Comparison of ENCODE assay signal across 8 cellular contexts in genomic region chr1:42684139-42684538, GRCh38. TPM values are rescaled to one million over a fixed set of nuclear protein-coding genes. Genes with fewer than 3 reads are reported as not detected.
A peak's percentile ranks its signal among the peaks of the same experiment; 100 is the strongest.
DNase-seq lines count a peak whose midpoint lies in the region; ATAC-seq and TF ChIP-seq lines count a peak whose summit lies in the region.

No MANE protein-coding gene starts in this region.

- H3K27me3 ChIP-seq in SJSA1 (replicated peaks) (no peaks in the 10 kb centered on the region), dorsolateral prefrontal cortex (no peaks in the 10 kb centered on the region)

- no peak overlapping the region for H3K27ac ChIP-seq in SJSA1
- H3K27ac ChIP-seq in dorsolateral prefrontal cortex = peak overlapping the region in 1 of 59 donors; percentile 94

- peaks cover 24% of the 10 kb centered on the region for H3K4me1 ChIP-seq in SJSA1 (replicated peaks)

- intact Hi-C loops in dorsolateral prefrontal cortex (cut with DNase I) = loop anchor here in 1 of 2 donors (5.0 to 10.0 kb wide), 4 partner anchors 63 to 647 kb away; partner anchors contain the start of gene FOXJ3

- no peaks in the 10 kb centered on the region for H3K27me3 Mint-ChIP-seq in osteocyte (ENCODE audit: unreplicated experiment)

- DNase-seq in activated T-cell treated with anti-CD3 and anti-CD28 coated beads, Interleukin-2, amount 50 U/mL, for 1 hour = peak; percentile 24
- DNase-seq in activated T-cell treated with anti-CD3 and anti-CD28 coated beads, Interleukin-2, amount 50 U/mL, for 48 hours = no peak
- no peak for DNase-seq in SJSA1 (ENCODE audit: low read depth in 1 of 2, low spot score in 2 of 2)
- no peak for DNase-seq in dorsolateral prefrontal cortex
- DNase-seq in osteocyte (ENCODE audit: extremely low spot score, unreplicated experiment) = no peak
- no peak for DNase-seq in AG20443 (ENCODE audit: low spot score)
- no peak for DNase-seq in activated CD4-positive, CD25-positive, alpha-beta regulatory T cell treated with anti-CD3 and anti-CD28 coated beads, Interleukin-2, amount 50 U/mL, for 72 hours

- H3K4me1 Mint-ChIP-seq in osteocyte (ENCODE audit: unreplicated experiment) = peaks cover 61% of the 10 kb centered on the region

- peak overlapping the region; percentile 94; the same call in 1 of the 2 replicates for H3K4me3 ChIP-seq in SJSA1
- H3K4me3 ChIP-seq in dorsolateral prefrontal cortex = peak overlapping the region in 57 of 59 donors; percentile 62 to 97 (median 86)

- no peaks in the 10 kb centered on the region for H3K9me3 Mint-ChIP-seq in osteocyte (ENCODE audit: unreplicated experiment)

- no peaks in the 10 kb centered on the region for H3K9me3 ChIP-seq in SJSA1 (replicated peaks)

- peak overlapping the region; percentile 88 for H3K27ac Mint-ChIP-seq in osteocyte (ENCODE audit: unreplicated experiment)

- H3K4me3 Mint-ChIP-seq in osteocyte (ENCODE audit: unreplicated experiment) = peak overlapping the region; percentile 93

- no peak for ATAC-seq in GM18868 (IDR thresholded peaks at IDR 0.05; ENCODE audit: unreplicated experiment)

- H3K36me3 ChIP-seq in SJSA1 = peaks cover 63% of the 10 kb centered on the region

- TF ChIP-seq CTCF in dorsolateral prefrontal cortex (IDR thresholded peaks at IDR 0.05 in 54 of 56, conservative IDR thresholded peaks at IDR 0.05 in 2 of 56; ENCODE audit: low read depth in 1 of 56, partially characterized antibody in 56 of 56) = no peak
- no peak for TF ChIP-seq CTCF in osteocyte (IDR thresholded peaks at IDR 0.05)

- H3K36me3 Mint-ChIP-seq in osteocyte (ENCODE audit: unreplicated experiment) = peaks cover 20% of the 10 kb centered on the region

RNA-seq across cellular contexts. Expression of gene YBX1, which starts 1.9 kb away (rescaled TPM):
- total RNA-seq in SJSA1 (2014; rRNA removed; shearing (Covaris generic)) = 838 and 1,346 TPM in 2 replicates
- 100 to 1,000 TPM in 82 of 120 experiments, 10 to 100 TPM in 38; 68.9 to 189 (median 108) TPM for total RNA-seq in dorsolateral prefrontal cortex
- 529 and 538 TPM in 2 replicates for total RNA-seq in osteocyte

RNA-seq across cellular contexts. Expression of gene PPIH, which starts 25.9 kb away (rescaled TPM):
- total RNA-seq in SJSA1 (2014; rRNA removed; shearing (Covaris generic)) = 68.4 and 110 TPM in 2 replicates
- total RNA-seq in dorsolateral prefrontal cortex = 10 to 100 TPM; 10.4 to 36.8 (median 23.8) TPM
- total RNA-seq in osteocyte = 26.7 and 30.2 TPM in 2 replicates

RNA-seq across cellular contexts. Expression of gene CLDN19, which starts 55.9 kb away (rescaled TPM):
- total RNA-seq in SJSA1 (2014; rRNA removed; shearing (Covaris generic)) = not detected in 2 replicates
- under 1 TPM in 2 of 120 experiments, not detected in 118; 0.23 to 0.35 TPM for total RNA-seq in dorsolateral prefrontal cortex
- not detected in 2 replicates for total RNA-seq in osteocyte
